8 cellular contexts compared by ENCODE assay signal in the genomic region with DNA sequence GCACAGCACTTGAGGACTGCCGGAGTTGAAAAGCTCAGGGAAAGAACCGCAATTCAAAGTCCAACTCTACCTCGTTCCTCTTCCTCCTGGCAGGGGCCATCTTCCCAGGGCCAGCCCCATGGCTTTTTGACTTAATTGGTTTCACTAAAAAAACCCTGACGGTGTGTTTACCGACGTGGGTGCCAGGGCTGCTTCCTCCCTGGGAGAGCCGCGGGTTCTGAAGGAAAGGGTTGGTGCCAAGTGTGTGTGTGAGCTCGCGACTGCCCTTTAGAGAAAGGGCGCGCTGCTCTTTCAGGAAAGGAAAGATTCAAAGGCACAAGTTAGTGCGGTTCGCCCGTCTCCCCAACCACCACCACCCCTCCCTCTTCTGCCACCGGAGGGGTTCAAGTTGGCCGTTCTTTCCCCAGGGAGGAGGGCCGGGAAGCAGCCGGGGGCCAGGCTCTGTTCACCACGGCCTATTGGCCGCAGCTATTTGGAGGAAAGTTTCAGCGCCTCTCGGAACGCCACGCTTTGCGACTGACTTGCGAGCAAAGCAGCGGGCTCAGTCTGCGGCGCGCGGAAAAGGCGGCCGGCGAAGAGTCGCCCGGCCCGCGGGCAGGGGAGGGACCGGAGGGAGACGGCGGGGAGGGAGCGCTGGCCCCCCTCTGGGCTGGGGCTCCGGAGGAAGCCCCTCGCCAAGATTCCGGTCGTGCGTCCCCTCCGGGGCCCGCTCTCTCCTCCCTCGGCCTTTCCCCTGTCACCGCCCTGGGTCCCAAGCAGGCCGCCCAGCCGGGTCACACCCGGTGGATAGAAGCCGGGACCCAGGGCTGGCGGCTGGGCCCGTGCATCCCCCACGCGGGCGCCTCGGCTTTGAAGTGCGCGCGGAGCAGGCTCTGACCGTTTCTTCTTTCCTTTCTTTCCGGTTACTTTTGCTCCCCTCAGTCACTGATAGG.
A peak's percentile ranks its signal among the peaks of the same experiment; 100 is the strongest.
DNase-seq lines count a peak whose midpoint lies in the region; ATAC-seq, FAIRE-seq and TF ChIP-seq lines count a peak whose summit lies in the region.

No MANE protein-coding gene starts in this region.

- peak overlapping the region; percentile 84 to 96 (median 93) for H3K4me3 Mint-ChIP-seq in naive B cell

- ATAC-seq in HG02852 (IDR thresholded peaks at IDR 0.05; ENCODE audit: unreplicated experiment) (peak; percentile 10), esophagus mucosa (peak; percentile 4), naive B cell (ENCODE audit: low read depth in 2 of 2) (peak in 1 of 2 donors; percentile 14), HG02588 (IDR thresholded peaks at IDR 0.05; ENCODE audit: unreplicated experiment) (no peak)

- DNase-seq in SJSA1 (ENCODE audit: low read depth in 1 of 2, low spot score in 2 of 2) (peak in 1 of 2 experiments; percentile 10), naive B cell (peak; percentile 16), GM12891 (ENCODE audit: insufficient read length, low spot score) (no peak), mucosa of gallbladder (ENCODE audit: low spot score) (no peak)

- H3K4me1 ChIP-seq in SJSA1 (replicated peaks) = peaks cover 28% of the 10 kb centered on the region

- H3K9me3 Mint-ChIP-seq in naive B cell = peaks cover 0 to 7% (median 0%) of the 10 kb centered on the region in 7 donors

- peaks cover 86% of the 10 kb centered on the region for H3K27me3 ChIP-seq in SJSA1 (replicated peaks)

- no peak for FAIRE-seq in GM12891 (lab: Jason Lieb, UNC)

- peaks cover 10% of the 10 kb centered on the region; the same call in 1 of the 2 replicates for H3K9me3 ChIP-seq in SJSA1 (replicated peaks)

- H3K4me3 ChIP-seq in GM08714 (ENCODE audit: low read length) (peak overlapping the region; percentile 61; the same call in 1 of the 2 replicates), SJSA1 (peak overlapping the region; percentile 36; the same call in 1 of the 2 replicates)

- H3K27ac Mint-ChIP-seq in naive B cell = peak overlapping the region in 3 of 6 donors; percentile 57 to 99 (median 69)

- H3K36me3 Mint-ChIP-seq in naive B cell = peaks cover 0 to 8% of the 10 kb centered on the region in 2 donors

- TF ChIP-seq POLR2A in GM12891 (IDR thresholded peaks at IDR 0.05; ENCODE audit: low read depth, low read length) = no peak

- no peak overlapping the region for H3K27ac ChIP-seq in SJSA1

- H3K4me1 Mint-ChIP-seq in naive B cell = peaks cover 29 to 54% (median 45%) of the 10 kb centered on the region in 3 donors

- peaks cover 77 to 84% (median 82%) of the 10 kb centered on the region in 3 donors for H3K27me3 Mint-ChIP-seq in naive B cell

- H3K36me3 ChIP-seq in SJSA1 = no peaks in the 10 kb centered on the region

TF ChIP-seq in GM12891, 5 proteins besides CTCF, POLR2A, EP300 and RAD21:
- no peak for TF ChIP-seq PAX5 (IDR thresholded peaks at IDR 0.05; ENCODE audit: insufficient read depth, low read length, severe bottlenecking)
